Comparison of ENCODE assay signal across 5 cellular contexts in genomic region chr9:6667080-6667479, GRCh38.
"Had no signal": no experiment of that assay in that cellular context is flagged by ENCODE, and none has a peak within 500 bp of the region (broad histone marks: within the 10 kb centered on the region; RNA-seq: fewer than 3 reads in every experiment).

No MANE protein-coding gene starts in this region.

- H3K9me3 Mint-ChIP-seq: GM23338, H9, HFFc6 had no signal

- H3K4me3 Mint-ChIP-seq: GM23338, H9, HFFc6 had no signal

- H3K4me3 ChIP-seq: GM23338, K562 had no signal

- H3K27ac ChIP-seq: HL-60 had no signal

- H3K4me2 ChIP-seq: GM23338 had no signal

- DNase-seq: H9 had no signal

- H3K27ac Mint-ChIP-seq: H9, HFFc6 had no signal

- FAIRE-seq: K562 had no signal
